Comparison of ENCODE assay signal across 18 cellular contexts in the genomic region with DNA sequence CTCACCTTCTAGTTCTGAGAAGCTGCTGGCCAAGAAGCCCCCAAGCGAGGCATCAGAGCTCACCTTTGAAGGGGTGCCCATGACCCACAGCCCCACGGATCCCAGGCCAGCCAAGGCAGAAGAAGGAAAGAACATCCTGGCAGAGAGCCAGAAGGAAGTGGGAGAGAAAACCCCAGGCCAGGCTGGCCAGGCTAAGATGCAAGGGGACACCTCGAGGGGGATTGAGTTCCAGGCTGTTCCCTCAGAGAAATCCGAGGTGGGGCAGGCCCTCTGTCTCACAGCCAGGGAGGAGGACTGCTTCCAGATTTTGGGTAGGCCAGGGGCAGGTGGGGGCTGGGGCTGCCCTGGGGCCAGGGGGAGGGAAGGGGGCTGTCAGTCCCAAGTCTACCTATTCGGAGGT. TPM values are rescaled to one million over a fixed set of nuclear protein-coding genes. Genes with fewer than 3 reads are reported as not detected.
DNase-seq lines count a peak whose midpoint lies in the region; ATAC-seq and TF ChIP-seq lines count a peak whose summit lies in the region.
"Had no signal": no experiment of that assay in that cellular context is flagged by ENCODE, and none has a peak within 500 bp of the region (broad histone marks: within the 10 kb centered on the region; RNA-seq: fewer than 3 reads in every experiment).

No MANE protein-coding gene starts in this region.

- no peak overlapping the region for H3K4me2 ChIP-seq in H9 (ENCODE audit: insufficient read depth, insufficient read length, low read length)
- H3K4me2 ChIP-seq: PC-9 had no signal

- H3K79me2 ChIP-seq in H9 (ENCODE audit: insufficient read depth, low read length): no peaks in the 10 kb centered on the region

- H4K91ac ChIP-seq in H9 (ENCODE audit: insufficient read length, low read depth, low read length): no peak overlapping the region

- H3K4me1 Mint-ChIP-seq in H9: peaks cover 9 to 22% of the 10 kb centered on the region in 2 experiments

- peak overlapping the region in 2 of 3 experiments; percentile 19 to 88; a peak in 1 of 7 replicates for H3K27ac Mint-ChIP-seq in H9
- H3K27ac Mint-ChIP-seq: CD4-positive, CD25-positive, alpha-beta regulatory T cell; GM23338 had no signal

- H4K5ac ChIP-seq in H9 (ENCODE audit: insufficient read length, low read depth, low read length): no peak overlapping the region

- H2BK120ac ChIP-seq in H9 (ENCODE audit: low read depth, low read length, poor library complexity, severe bottlenecking): no peak overlapping the region

- H3K36me3 Mint-ChIP-seq in H9 (ENCODE audit: insufficient read depth in 1 of 3, low read depth in 3 of 3): no peaks in the 10 kb centered on the region
- H3K36me3 Mint-ChIP-seq: CD4-positive, CD25-positive, alpha-beta regulatory T cell had no signal

- no peaks in the 10 kb centered on the region for H3K9me3 ChIP-seq in H9 (ENCODE audit: control insufficient read depth, low read depth, low read length)
- H3K9me3 ChIP-seq in RWPE2 (ENCODE audit: severe bottlenecking): no peaks in the 10 kb centered on the region

- H3K18ac ChIP-seq in H9 (ENCODE audit: insufficient read length, low read depth, low read length): no peak overlapping the region

- H2BK20ac ChIP-seq in H9 (ENCODE audit: low read depth, low read length, poor library complexity, severe bottlenecking): no peak overlapping the region

- no peak overlapping the region for H2BK15ac ChIP-seq in H9 (ENCODE audit: low read depth, low read length)

- no peak overlapping the region for H2AFZ ChIP-seq in H9 (ENCODE audit: low read length)
- H2AFZ ChIP-seq: PC-9 had no signal

- no peak overlapping the region for H3K27ac ChIP-seq in H9 (ENCODE audit: insufficient read length, low read depth, low read length)
- no peak overlapping the region for H3K27ac ChIP-seq in RWPE2 (ENCODE audit: poor library complexity, severe bottlenecking)
- H3K27ac ChIP-seq: PC-9, SK-N-MC had no signal

- no peak overlapping the region for H3T11ph ChIP-seq in H9 (ENCODE audit: low read length)

- H3K23me2 ChIP-seq in H9 (ENCODE audit: insufficient read length, low read depth, low read length, poor library complexity, severe bottlenecking): no peaks in the 10 kb centered on the region

- H3K27me3 Mint-ChIP-seq in H9 (ENCODE audit: low read depth): peaks cover 5% of the 10 kb centered on the region
- H3K27me3 Mint-ChIP-seq: CD4-positive, CD25-positive, alpha-beta regulatory T cell had no signal

- DNase-seq in H9 (no peak), RWPE2 (ENCODE audit: low spot score) (peak; percentile 78), sciatic nerve (ENCODE audit: low spot score) (peak; percentile 51), NCI-H2029 (lab: John Stamatoyannopoulos, UW) (no peak), mesenteric fat pad (ENCODE audit: low spot score) (no peak)
- DNase-seq: ACHN; CD4-positive, CD25-positive, alpha-beta regulatory T cell; DMS79 treated with DMSO at 0.1 percent for 48 hours; NCI-H1436; NCI-H2081 treated with DMSO at 0.1 percent for 48 hours; NCI-H2227 treated with DMSO at 0.1 percent for 48 hours; NCI-H526 treated with DMSO at 0.1 percent for 48 hours; PC-9 had no signal

- H3K23ac ChIP-seq in H9 (ENCODE audit: insufficient read length, low read depth, low read length): no peak overlapping the region

- ATAC-seq in RWPE2 (ENCODE audit: low read depth) (no peak), sciatic nerve (no peak), GM19455 (IDR thresholded peaks at IDR 0.05; ENCODE audit: unreplicated experiment) (no peak)
- ATAC-seq: GM23338, Right ventricle myocardium inferior had no signal

- no peaks in the 10 kb centered on the region for H3K9me3 Mint-ChIP-seq in H9
- H3K9me3 Mint-ChIP-seq: CD4-positive, CD25-positive, alpha-beta regulatory T cell; GM23338 had no signal

- H2AK5ac ChIP-seq in H9 (ENCODE audit: insufficient read length, low read length): no peak overlapping the region

- intact Hi-C loops in sciatic nerve (cut with DNase I): no loop called here

- no peak overlapping the region for H3K4me3 Mint-ChIP-seq in H9
- H3K4me3 Mint-ChIP-seq: CD4-positive, CD25-positive, alpha-beta regulatory T cell had no signal

- no CpG with 5 or more reads among the region's 5 CpGs for WGBS in H9 (ENCODE audit: extremely low coverage, insufficient read length, low lambda C conversion rate)

- no peak overlapping the region for H3K9ac ChIP-seq in H9 (ENCODE audit: extremely low read depth, insufficient read length, low read length)

- TF ChIP-seq CTCF in H9 (conservative IDR thresholded peaks at IDR 0.05) (no peak), RWPE2 (IDR thresholded peaks at IDR 0.05; ENCODE audit: poor library complexity, severe bottlenecking) (no peak)

- H3K4ac ChIP-seq in H9 (ENCODE audit: low read depth, low read length): no peak overlapping the region

- no peak overlapping the region for H2BK12ac ChIP-seq in H9 (ENCODE audit: insufficient read length, low read depth, low read length)

- H2BK5ac ChIP-seq in H9 (ENCODE audit: insufficient read length, low read length): no peak overlapping the region

- no peaks in the 10 kb centered on the region for H3K4me1 ChIP-seq in H9 (ENCODE audit: insufficient read depth, low read length)
- H3K4me1 ChIP-seq in RWPE2 (ENCODE audit: insufficient read depth, poor library complexity, severe bottlenecking): no peaks in the 10 kb centered on the region

- no peak overlapping the region for H3K4me3 ChIP-seq in RWPE2 (ENCODE audit: severe bottlenecking)
- H3K4me3 ChIP-seq: PC-9, SK-N-MC had no signal

- H3K56ac ChIP-seq in H9 (ENCODE audit: insufficient read length, low read depth, low read length): no peak overlapping the region

- no peak overlapping the region for H3K14ac ChIP-seq in H9 (ENCODE audit: insufficient read depth, low read length)

- no peak overlapping the region for H4K8ac ChIP-seq in H9 (replicated peaks; ENCODE audit: insufficient read length, low read depth, low read length)

- H3K79me1 ChIP-seq in H9 (ENCODE audit: insufficient read depth, low read depth, low read length, poor library complexity, severe bottlenecking): no peaks in the 10 kb centered on the region

- no peaks in the 10 kb centered on the region for H4K20me1 ChIP-seq in H9 (ENCODE audit: control insufficient read depth, insufficient read depth, insufficient read length)

- no peaks in the 10 kb centered on the region for H3K36me3 ChIP-seq in RWPE2 (ENCODE audit: low read depth)

- H3K27me3 ChIP-seq in H9 (ENCODE audit: insufficient read depth, low read length) (no peaks in the 10 kb centered on the region), RWPE2 (ENCODE audit: insufficient read depth, poor library complexity, severe bottlenecking) (no peaks in the 10 kb centered on the region)

RNA-seq across cellular contexts. Expression of gene MYLK2, which starts 2.3 kb away (rescaled TPM):
- 0.57 and 0.74 TPM in 2 replicates for total RNA-seq in H9 (2021)
- total RNA-seq in sciatic nerve: 0.27 TPM
- not detected for total RNA-seq in mesenteric fat pad
- total RNA-seq: CD4-positive, CD25-positive, alpha-beta regulatory T cell had no signal

RNA-seq across cellular contexts. Expression of gene FOXS1, which starts 24.0 kb away (rescaled TPM):
- total RNA-seq in H9 (2021): 0.22 TPM in 1 of 2 replicates, not detected in the other
- 25.0 TPM for total RNA-seq in sciatic nerve
- total RNA-seq in mesenteric fat pad: not detected
- total RNA-seq: CD4-positive, CD25-positive, alpha-beta regulatory T cell; GM23338; PC-9 had no signal

RNA-seq across cellular contexts. Expression of gene DUSP15, which starts 48.9 kb away (rescaled TPM):
- 5.6 and 6.7 TPM in 2 replicates for total RNA-seq in H9 (2021)
- 49.5 TPM for total RNA-seq in sciatic nerve
- 0.77 TPM for total RNA-seq in mesenteric fat pad
- total RNA-seq: CD4-positive, CD25-positive, alpha-beta regulatory T cell; HT1080; PC-9 had no signal

RNA-seq across cellular contexts. Expression of gene TTLL9, which starts 49.0 kb away (rescaled TPM):
- 0.13 and 0.20 TPM in 2 replicates for total RNA-seq in H9 (2021)
- 7.1 TPM for total RNA-seq in sciatic nerve
- total RNA-seq in mesenteric fat pad: 0.13 TPM
- total RNA-seq: CD4-positive, CD25-positive, alpha-beta regulatory T cell; GM23338; HT1080; Right ventricle myocardium inferior had no signal

Comparison
In these comparisons a context has a peak if more than half of its experiments do, and no peak if none do; other contexts are left out.
1. DNase-seq: peak in RWPE2 (single experiment) and sciatic nerve (single experiment); none in H9 (single experiment), NCI-H2029 (single experiment) and mesenteric fat pad (single experiment).
2. RNA of gene FOXS1, which starts 24.0 kb away (total RNA-seq): 25.0 TPM in sciatic nerve (single experiment); 0.22 TPM in H9 and not detected in mesenteric fat pad (single experiment); every median in the first group is over 10 times any median in the second.